Comparison of ENCODE assay signal across 8 cellular contexts in genomic region chr12:48795550-48796455, GRCh38. TPM values are rescaled to one million over a fixed set of nuclear protein-coding genes. Genes with fewer than 3 reads are reported as not detected.
DNase-seq lines count a peak whose midpoint lies in the region; ATAC-seq, FAIRE-seq and TF ChIP-seq lines count a peak whose summit lies in the region.

No MANE protein-coding gene starts in this region.

- TF ChIP-seq CTCF in CD14-positive monocyte (IDR thresholded peaks at IDR 0.05), result peak; percentile 96

- no peak overlapping the region for H3K4me3 Mint-ChIP-seq in CD14-positive monocyte

- H3K4me1 Mint-ChIP-seq in CD14-positive monocyte, result peaks cover 7% of the 10 kb centered on the region

- intact Hi-C loops in CD14-positive monocyte (cut with micrococcal nuclease), result loop anchor here (1.0 to 5.0 kb wide), 2 partner anchors 43 to 44 kb away; no protein-coding TSS in a partner anchor
- intact Hi-C loops in left colon (cut with DNase I, micrococcal nuclease), result loop anchor here (2.0 to 5.0 kb wide), 2 partner anchors 43 to 44 kb away; no protein-coding TSS in a partner anchor

- H3K9me3 Mint-ChIP-seq in CD14-positive monocyte, result peaks cover 0 to 3% (median 0%) of the 10 kb centered on the region in 7 donors

- no peak overlapping the region for H3K4me3 ChIP-seq in H7 (ENCODE audit: insufficient read depth, low read depth, low read length)

- DNase-seq in CD14-positive monocyte (ENCODE audit: low spot score) (no peak), H7 (peak; percentile 92), NCI-H2196 (lab: John Stamatoyannopoulos, UW; ENCODE audit: unreplicated experiment) (peak; percentile 74), left colon (peak; percentile 78 to 82)
- peak; percentile 24 for DNase-seq in activated CD4-positive, CD25-positive, alpha-beta regulatory T cell treated with anti-CD3 and anti-CD28 coated beads, Interleukin-2, amount 50 U/mL, for 16 hours (ENCODE audit: low read depth, low spot score)
- peak; percentile 54 for DNase-seq in stimulated activated CD4-positive, alpha-beta T cell treated with anti-CD3 and anti-CD28 coated beads, Interleukin-4, amount 100 ng/mL, for 1 hour

- no peaks in the 10 kb centered on the region for H3K36me3 ChIP-seq in H7 (replicated peaks; ENCODE audit: control insufficient read depth, insufficient read depth, low read length)

- H3K27me3 ChIP-seq in H7 (ENCODE audit: control insufficient read depth, insufficient read depth, low read length), result no peaks in the 10 kb centered on the region

- H3K36me3 Mint-ChIP-seq in CD14-positive monocyte, result no peaks in the 10 kb centered on the region

- ATAC-seq in left colon (peak; percentile 86), GM18519 (IDR thresholded peaks at IDR 0.05; ENCODE audit: low FRiP score, unreplicated experiment) (no peak)

- peak; percentile 33 for FAIRE-seq in colon (lab: Jason Lieb, UNC)

- H3K27me3 Mint-ChIP-seq in CD14-positive monocyte (ENCODE audit: low read depth in 3 of 3), result peaks cover 7 to 9% (median 9%) of the 10 kb centered on the region in 3 donors

- no peak overlapping the region for H3K27ac Mint-ChIP-seq in CD14-positive monocyte

RNA-seq across cellular contexts. Expression of gene ADCY6, which starts 6.9 kb away (rescaled TPM):
- polyA plus RNA-seq in CD14-positive monocyte, result under 1 TPM in 1 of 2 donors, not detected in 1; 0.03 TPM
- 7.0 and 7.1 TPM in 2 replicates for total RNA-seq in H7 (2014; rRNA removed; shearing (Covaris generic))
- total RNA-seq in left colon, result 100 to 1,000 TPM; 103 to 130 TPM

RNA-seq across cellular contexts. Expression of gene CACNB3, which starts 22.5 kb away (rescaled TPM):
- 1 to 10 TPM in 1 of 2 donors, under 1 TPM in 1; 0.84 to 1.5 TPM for polyA plus RNA-seq in CD14-positive monocyte
- total RNA-seq in H7 (2014; rRNA removed; shearing (Covaris generic)), result 3.2 and 4.6 TPM in 2 replicates
- 10 to 100 TPM; 36.0 to 47.9 TPM for total RNA-seq in left colon

RNA-seq across cellular contexts. Expression of gene DDX23, which starts 56.2 kb away (rescaled TPM):
- polyA plus RNA-seq in CD14-positive monocyte, result 10 to 100 TPM; 21.4 to 28.4 TPM
- total RNA-seq in H7 (2014; rRNA removed; shearing (Covaris generic)), result 101 and 106 TPM in 2 replicates
- total RNA-seq in left colon, result 10 to 100 TPM; 74.6 to 79.8 TPM

Comparison
In these comparisons a context has a peak if more than half of its experiments do, and no peak if none do; other contexts are left out.
1. RNA of gene ADCY6, which starts 6.9 kb away (total RNA-seq): 103 to 130 TPM in left colon; 7.0 to 7.1 TPM in H7; every median in the first group is over 10 times any median in the second.